ENCODE assay signal across 17 cellular contexts in genomic region chr18:9927392-9928063, GRCh38. TPM values are rescaled to one million over a fixed set of nuclear protein-coding genes. Genes with fewer than 3 reads are reported as not detected.
DNase-seq lines count a peak whose midpoint lies in the region; ATAC-seq and TF ChIP-seq lines count a peak whose summit lies in the region.
"Had no signal": no experiment of that assay in that cellular context is flagged by ENCODE, and none has a peak within 500 bp of the region (broad histone marks: within the 10 kb centered on the region; RNA-seq: fewer than 3 reads in every experiment).

No MANE protein-coding gene starts in this region.

- no peak for TF ChIP-seq CTCF in natural killer cell (IDR thresholded peaks at IDR 0.05)
- TF ChIP-seq CTCF in foreskin keratinocyte (conservative IDR thresholded peaks at IDR 0.05), result no peak

- peaks cover 60 to 74% of the 10 kb centered on the region in 2 donors for H3K4me1 Mint-ChIP-seq in natural killer cell
- peaks cover 33 to 39% of the 10 kb centered on the region in 2 donors for H3K4me1 Mint-ChIP-seq in natural killer cell treated with Interleukin-12 subunit alpha and Interleukin-12 subunit beta and Interleukin-15 and Interleukin-18, amount 100 ng/mL, for 72 hours (ENCODE audit: low read depth in 2 of 2)

- H3K27me3 ChIP-seq in foreskin keratinocyte, result no peaks in the 10 kb centered on the region
- H3K27me3 ChIP-seq: brain microvascular endothelial cell, upper lobe of left lung had no signal

- H3K4me3 Mint-ChIP-seq in natural killer cell, result peak overlapping the region; percentile 19
- no peak overlapping the region for H3K4me3 Mint-ChIP-seq in natural killer cell treated with Interleukin-12 subunit alpha and Interleukin-12 subunit beta and Interleukin-15 and Interleukin-18, amount 100 ng/mL, for 72 hours

- H3K4me1 ChIP-seq in foreskin keratinocyte, result peaks cover 63% of the 10 kb centered on the region

- no peak for DNase-seq in natural killer cell
- DNase-seq in natural killer cell treated with Interleukin-12 subunit alpha and Interleukin-12 subunit beta and Interleukin-15 and Interleukin-18, amount 100 ng/mL, for 72 hours (ENCODE audit: low spot score), result no peak
- DNase-seq in SK-MEL-5 (ENCODE audit: low read depth, low spot score), result peak; percentile 25
- DNase-seq in foreskin keratinocyte, result no peak
- no peak for DNase-seq in UCSD-AML1 (lab: John Stamatoyannopoulos, UW; ENCODE audit: unreplicated experiment)
- DNase-seq in hippocampal formation (lab: John Stamatoyannopoulos, UW), result no peak
- DNase-seq: activated CD4-positive, alpha-beta T cell treated with anti-CD3 and anti-CD28 coated beads, Interleukin-2, amount 50 U/mL, for 48 hours; activated effector memory CD4-positive, alpha-beta T cell treated with Interleukin-2 at 50 U/mL for 16 hours; brain microvascular endothelial cell; DMS53; effector memory CD4-positive, alpha-beta T cell; lower lobe of right lung; small intestine; stimulated activated naive CD8-positive, alpha-beta T cell treated with anti-CD3 and anti-CD28 coated beads, Interleukin-15, Interleukin-2, amounts not matched to agents 100 U/mL and 50 U/mL, for 24 hours; upper lobe of left lung had no signal

- H3K27ac Mint-ChIP-seq in natural killer cell, result peak overlapping the region; percentile 72 to 74
- peak overlapping the region in 1 of 2 donors; percentile 37 for H3K27ac Mint-ChIP-seq in natural killer cell treated with Interleukin-12 subunit alpha and Interleukin-12 subunit beta and Interleukin-15 and Interleukin-18, amount 100 ng/mL, for 72 hours

- ATAC-seq in natural killer cell (no peak), foreskin keratinocyte (no peak), HG03457 (IDR thresholded peaks at IDR 0.05; ENCODE audit: unreplicated experiment) (no peak), GM21367 (IDR thresholded peaks at IDR 0.05; ENCODE audit: unreplicated experiment) (no peak)
- no peak for ATAC-seq in natural killer cell treated with Interleukin-12 subunit alpha and Interleukin-12 subunit beta and Interleukin-15 and Interleukin-18, amount 100 ng/mL, for 72 hours
- ATAC-seq: lower lobe of right lung had no signal

- H3K36me3 Mint-ChIP-seq in natural killer cell, result no peaks in the 10 kb centered on the region
- H3K36me3 Mint-ChIP-seq in natural killer cell treated with Interleukin-12 subunit alpha and Interleukin-12 subunit beta and Interleukin-15 and Interleukin-18, amount 100 ng/mL, for 72 hours, result no peaks in the 10 kb centered on the region

- in situ Hi-C loops in SK-MEL-5 (cut with HindIII; ENCODE audit: low pct_unique_long_range_greater_than_20kb, low sequenced_read_pairs), result no loop called here

- no peaks in the 10 kb centered on the region for H3K27me3 Mint-ChIP-seq in natural killer cell (ENCODE audit: low read depth in 2 of 2)
- no peaks in the 10 kb centered on the region for H3K27me3 Mint-ChIP-seq in natural killer cell treated with Interleukin-12 subunit alpha and Interleukin-12 subunit beta and Interleukin-15 and Interleukin-18, amount 100 ng/mL, for 72 hours

- intact Hi-C loops in natural killer cell (cut with micrococcal nuclease), result no loop called here

- H3K9me3 Mint-ChIP-seq in natural killer cell, result no peaks in the 10 kb centered on the region
- no peaks in the 10 kb centered on the region for H3K9me3 Mint-ChIP-seq in natural killer cell treated with Interleukin-12 subunit alpha and Interleukin-12 subunit beta and Interleukin-15 and Interleukin-18, amount 100 ng/mL, for 72 hours

- peak overlapping the region; percentile 38 for H3K27ac ChIP-seq in foreskin keratinocyte
- H3K27ac ChIP-seq: brain microvascular endothelial cell, lower lobe of right lung had no signal

RNA-seq across cellular contexts. Expression of gene VAPA, which starts 13.7 kb away (rescaled TPM):
- total RNA-seq in natural killer cell (100 to 1,000 TPM; 175 to 186 (median 182) TPM), foreskin keratinocyte (247 and 251 TPM in 2 replicates)
- 100 to 1,000 TPM; 146 to 153 TPM for total RNA-seq in natural killer cell treated with Interleukin-12 subunit alpha and Interleukin-12 subunit beta and Interleukin-15 and Interleukin-18, amount 100 ng/mL, for 72 hours
- total RNA-seq in SK-MEL-5 (2014; rRNA removed; shearing (Covaris generic)), result 329 and 333 TPM in 2 replicates
- 186 and 227 TPM in 2 replicates for polyA plus RNA-seq in SK-MEL-5 (2015; cell fraction: cytosol; rRNA removed)
- 53.8 and 54.1 TPM in 2 replicates for polyA plus RNA-seq in SK-MEL-5 (2015; cell fraction: nucleus; rRNA removed)
- polyA plus RNA-seq in foreskin keratinocyte, result 134 and 162 TPM in 2 replicates

RNA-seq across cellular contexts. Expression of gene TXNDC2, which starts 41.8 kb away (rescaled TPM):
- not detected for total RNA-seq in natural killer cell
- total RNA-seq in natural killer cell treated with Interleukin-12 subunit alpha and Interleukin-12 subunit beta and Interleukin-15 and Interleukin-18, amount 100 ng/mL, for 72 hours, result not detected
- not detected in 2 replicates for total RNA-seq in SK-MEL-5 (2014; rRNA removed; shearing (Covaris generic))
- polyA plus RNA-seq in SK-MEL-5 (2015; cell fraction: cytosol; rRNA removed), result not detected in 2 replicates
- polyA plus RNA-seq in SK-MEL-5 (2015; cell fraction: nucleus; rRNA removed), result not detected in 2 replicates
- not detected in 2 replicates for total RNA-seq in foreskin keratinocyte
- polyA plus RNA-seq in foreskin keratinocyte, result 0.02 TPM in 1 of 2 replicates, not detected in the other
